ENCODE assay signal across 12 cellular contexts in genomic region chr1:175129182-175129581, GRCh38.
DNase-seq lines count a peak whose midpoint lies in the region; ATAC-seq and TF ChIP-seq lines count a peak whose summit lies in the region.
"Had no signal": no experiment of that assay in that cellular context is flagged by ENCODE, and none has a peak within 500 bp of the region (broad histone marks: within the 10 kb centered on the region; RNA-seq: fewer than 3 reads in every experiment).

No MANE protein-coding gene starts in this region.

- peaks cover 3 to 4% of the 10 kb centered on the region in 2 donors for H3K27me3 Mint-ChIP-seq in CD4-positive, alpha-beta memory T cell

- H3K9me3 ChIP-seq in SK-N-MC (ENCODE audit: low read depth, low read length): no peaks in the 10 kb centered on the region
- H3K9me3 ChIP-seq in heart left ventricle: no peaks in the 10 kb centered on the region
- H3K9me3 ChIP-seq in sigmoid colon: no peaks in the 10 kb centered on the region
- H3K9me3 ChIP-seq in CD4-positive, alpha-beta memory T cell (ENCODE audit: control insufficient read depth in 1 of 2, low read length in 2 of 2): no peaks in the 10 kb centered on the region

- no peak for TF ChIP-seq CTCF in heart left ventricle (IDR thresholded peaks at IDR 0.05)
- no peak for TF ChIP-seq CTCF in sigmoid colon (IDR thresholded peaks at IDR 0.05)
- TF ChIP-seq CTCF in brain microvascular endothelial cell (IDR thresholded peaks at IDR 0.05; ENCODE audit: low read depth, low read length, missing control alignments): no peak

- H3K27ac ChIP-seq in SK-N-MC (peak overlapping the region; percentile 56), heart left ventricle (peak overlapping the region in 9 of 12 donors; percentile 1 to 65 (median 36)), sigmoid colon (peak overlapping the region; percentile 72 to 82 (median 79)), brain microvascular endothelial cell (no peak overlapping the region)
- no peak overlapping the region for H3K27ac ChIP-seq in CD4-positive, alpha-beta memory T cell (ENCODE audit: low read depth, low read length)
- H3K27ac ChIP-seq: cardiac muscle cell, RWPE1, WERI-Rb-1 had no signal

- H3K36me3 ChIP-seq in SK-N-MC (ENCODE audit: insufficient read depth, low read length) (no peaks in the 10 kb centered on the region), heart left ventricle (no peaks in the 10 kb centered on the region), sigmoid colon (no peaks in the 10 kb centered on the region), brain microvascular endothelial cell (replicated peaks) (no peaks in the 10 kb centered on the region)
- H3K36me3 ChIP-seq in CD4-positive, alpha-beta memory T cell (ENCODE audit: insufficient read depth, low read length): no peaks in the 10 kb centered on the region
- H3K36me3 ChIP-seq: cardiac muscle cell, WERI-Rb-1 had no signal

- in situ Hi-C loops in brain microvascular endothelial cell (cut with HindIII; ENCODE audit: low pct_ligation_motif_present, low sequenced_read_pairs): no loop called here

- DNase-seq in GM04504 (ENCODE audit: low read depth) (peak; percentile 71), SK-N-MC (ENCODE audit: low read depth, low spot score) (no peak), heart left ventricle (no peak), sigmoid colon (no peak), brain microvascular endothelial cell (no peak), DMS79 treated with DMSO at 0.1 percent for 48 hours (lab: John Stamatoyannopoulos, UW) (no peak)
- no peak for DNase-seq in CD4-positive, alpha-beta memory T cell
- DNase-seq: activated T-cell treated with anti-CD3 and anti-CD28 coated beads, Interleukin-2, amount 50 U/mL, for 4 hours; WERI-Rb-1 had no signal

- H3K9ac ChIP-seq in SK-N-MC (ENCODE audit: insufficient read length): no peak overlapping the region

- intact Hi-C loops in heart left ventricle (cut with DNase I) (loop anchor here in 4 of 10 donors (5.0 to 10.0 kb wide), 3 partner anchors 97 to 362 kb away; no protein-coding TSS in a partner anchor), sigmoid colon (cut with DNase I) (loop anchor here (10.0 kb wide), 1 partner anchor 1104 kb away; the partner anchor contains the start of gene RC3H1)
- intact Hi-C loops in CD4-positive, alpha-beta memory T cell (cut with micrococcal nuclease): loop anchor here (5.0 kb wide), 1 partner anchor 247 kb away; no protein-coding TSS in a partner anchor

- POLR2A ChIA-PET in CD4-positive, alpha-beta memory T cell (lab: Charles Lee; ENCODE audit: partially characterized antibody): no interaction called here

- peaks cover 0 to 58% (median 33%) of the 10 kb centered on the region in 12 donors for H3K4me1 ChIP-seq in heart left ventricle
- H3K4me1 ChIP-seq in sigmoid colon: peaks cover 0 to 79% (median 66%) of the 10 kb centered on the region in 4 donors
- no peaks in the 10 kb centered on the region for H3K4me1 ChIP-seq in CD4-positive, alpha-beta memory T cell (ENCODE audit: insufficient read depth, low read length)

- H3K4me3 ChIP-seq in SK-N-MC: no peak overlapping the region
- no peak overlapping the region for H3K4me3 ChIP-seq in heart left ventricle
- H3K4me3 ChIP-seq in sigmoid colon: no peak overlapping the region
- no peak overlapping the region for H3K4me3 ChIP-seq in brain microvascular endothelial cell (ENCODE audit: low read depth, low read length)
- no peak overlapping the region for H3K4me3 ChIP-seq in CD4-positive, alpha-beta memory T cell (ENCODE audit: low read length in 2 of 2)
- H3K4me3 ChIP-seq: cardiac muscle cell had no signal

- H3K4me1 Mint-ChIP-seq in CD4-positive, alpha-beta memory T cell: no peaks in the 10 kb centered on the region

- H3K27me3 ChIP-seq in heart left ventricle (no peaks in the 10 kb centered on the region), sigmoid colon (no peaks in the 10 kb centered on the region), brain microvascular endothelial cell (replicated peaks) (no peaks in the 10 kb centered on the region)
- H3K27me3 ChIP-seq in CD4-positive, alpha-beta memory T cell (ENCODE audit: insufficient read depth, low read length): no peaks in the 10 kb centered on the region
- H3K27me3 ChIP-seq: cardiac muscle cell had no signal

- H3K36me3 Mint-ChIP-seq in CD4-positive, alpha-beta memory T cell: no peaks in the 10 kb centered on the region

- no peak overlapping the region for H3K27ac Mint-ChIP-seq in CD4-positive, alpha-beta memory T cell

- CTCF ChIA-PET in CD4-positive, alpha-beta memory T cell (lab: Charles Lee; ENCODE audit: partially characterized antibody): interaction anchor here (1.5 kb wide), 1 partner anchor 22 kb away, joined by 5 read pairs; no protein-coding TSS in a partner anchor

- H3K4me3 Mint-ChIP-seq in CD4-positive, alpha-beta memory T cell: no peak overlapping the region
- H3K4me3 Mint-ChIP-seq: activated T-cell treated with anti-CD3 and anti-CD28 coated beads, Interleukin-2, amount 50 U/mL, for 4 hours had no signal

- H3K9me3 Mint-ChIP-seq in CD4-positive, alpha-beta memory T cell: no peaks in the 10 kb centered on the region
- H3K9me3 Mint-ChIP-seq: activated T-cell treated with anti-CD3 and anti-CD28 coated beads, Interleukin-2, amount 50 U/mL, for 4 hours had no signal

- TF ChIP-seq POLR2A in heart left ventricle (IDR thresholded peaks at IDR 0.05) (no peak), sigmoid colon (IDR thresholded peaks at IDR 0.05) (no peak)

- 50 to 67% (median 54%) methylated on average over 1 of the region's 1 CpG for WGBS in heart left ventricle, 4 donors
- WGBS in sigmoid colon, 2 donors: 68 to 84% methylated on average over 1 of the region's 1 CpG

- TF ChIP-seq EP300 in sigmoid colon (IDR thresholded peaks at IDR 0.05): peak in 1 of 4 donors; percentile 11

- peak in 3 of 4 donors; percentile 27 to 50 (median 46) for ATAC-seq in heart left ventricle
- ATAC-seq in HG03432 (IDR thresholded peaks at IDR 0.05; ENCODE audit: unreplicated experiment): no peak
- ATAC-seq: activated T-cell treated with anti-CD3 and anti-CD28 coated beads, Interleukin-2, amount 50 U/mL, for 4 hours had no signal

Comparison
In these comparisons a context has a peak if more than half of its experiments do, and no peak if none do; other contexts are left out.
1. H3K27ac ChIP-seq: peak in SK-N-MC (single experiment), heart left ventricle (9 of 12) and sigmoid colon (4 of 4); none in brain microvascular endothelial cell (single experiment) and CD4-positive, alpha-beta memory T cell (single experiment).